In genomic region chr4:15005474-15006115, GRCh38 we compare ENCODE assay signal across 1 cellular context.
TF ChIP-seq lines count a peak whose summit lies in the region.

No MANE protein-coding gene starts in this region.

TF ChIP-seq in H1, 55 proteins besides CTCF, POLR2A, EP300 and RAD21 (continued from another document):
- TF ChIP-seq HDAC2 (IDR thresholded peaks at IDR 0.05; ENCODE audit: borderline replicate concordance in 1 of 2, low read depth in 2 of 2, low read length in 2 of 2) (no peak), NANOG (IDR thresholded peaks at IDR 0.05; ENCODE audit: insufficient read depth, low read depth, low read length, poor library complexity, severe bottlenecking) (no peak)
